8 cellular contexts compared by ENCODE assay signal in the genomic region with DNA sequence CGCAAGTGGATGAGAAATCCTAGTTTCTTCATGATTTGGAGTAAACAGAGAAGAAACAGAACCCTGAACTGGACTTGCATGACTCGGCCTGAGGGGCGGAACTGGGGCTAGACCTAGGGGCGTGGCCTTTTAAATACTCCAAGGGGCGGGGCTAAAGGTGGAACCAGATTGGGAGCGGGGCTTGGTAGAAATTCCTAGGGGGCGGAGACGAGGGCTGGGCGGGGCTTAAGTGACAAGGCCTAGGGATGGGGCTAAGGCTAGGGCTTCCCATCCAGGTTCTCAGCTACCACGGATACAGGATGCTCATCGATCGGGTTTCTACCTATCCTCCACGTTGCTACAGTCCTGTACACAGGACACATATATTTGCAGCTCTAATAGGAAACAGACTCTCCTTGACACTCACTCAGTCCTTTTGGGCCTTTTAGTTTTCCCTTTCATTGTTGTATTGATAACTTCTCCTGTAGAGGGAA. TPM values are rescaled to one million over a fixed set of nuclear protein-coding genes. Genes with fewer than 3 reads are reported as not detected.
DNase-seq lines count a peak whose midpoint lies in the region; ATAC-seq and TF ChIP-seq lines count a peak whose summit lies in the region.

No MANE protein-coding gene starts in this region.

- no peaks in the 10 kb centered on the region for H3K36me3 ChIP-seq in adipocyte (ENCODE audit: control insufficient read depth, insufficient read depth, low read length, severe bottlenecking)
- peaks cover 0 to 8% (median 1%) of the 10 kb centered on the region in 9 donors for H3K36me3 ChIP-seq in heart right ventricle

- peaks cover 9% of the 10 kb centered on the region for H3K4me1 ChIP-seq in adipocyte (ENCODE audit: control insufficient read depth, insufficient read depth, low read length)
- peaks cover 0 to 26% (median 12%) of the 10 kb centered on the region in 9 donors for H3K4me1 ChIP-seq in heart right ventricle

- ATAC-seq in GM21360 (IDR thresholded peaks at IDR 0.05; ENCODE audit: unreplicated experiment) (peak; percentile 52), HG03571 (IDR thresholded peaks at IDR 0.05; ENCODE audit: unreplicated experiment) (peak; percentile 57), heart right ventricle (peak; percentile 89 to 98 (median 95))

- H3K27ac ChIP-seq in heart right ventricle: peak overlapping the region; percentile 92 to 98 (median 96)

- H3K9me3 ChIP-seq in adipocyte (ENCODE audit: control insufficient read depth, low read length) (no peaks in the 10 kb centered on the region), heart right ventricle (peaks cover 0 to 29% (median 0%) of the 10 kb centered on the region in 11 donors)

- TF ChIP-seq CTCF in heart right ventricle (IDR thresholded peaks at IDR 0.05): no peak

- peak overlapping the region; percentile 95 for H3K9ac ChIP-seq in adipocyte (ENCODE audit: low read length)

- 6 to 8% methylated on average over 13 of the region's 13 CpGs for WGBS in heart right ventricle, 2 donors

- intact Hi-C loops in heart right ventricle (cut with DNase I) (loop anchor here in 7 of 10 donors (2.0 to 10.0 kb wide), 11 partner anchors 13 to 487 kb away; a partner anchor contains a TSS), posterior cingulate gyrus (cut with DNase I) (loop anchor here (1.0 to 10.0 kb wide), 2 partner anchors 14 to 485 kb away; a partner anchor contains a TSS)

- peak overlapping the region; percentile 98 for H3K4me3 ChIP-seq in adipocyte (ENCODE audit: low read length)
- H3K4me3 ChIP-seq in heart right ventricle: peak overlapping the region; percentile 59 to 96 (median 82)

- H3K27me3 ChIP-seq in adipocyte (replicated peaks; ENCODE audit: control insufficient read depth, insufficient read depth, low read length) (no peaks in the 10 kb centered on the region), heart right ventricle (no peaks in the 10 kb centered on the region)

- DNase-seq in DMS114 treated with DMSO at 0.1 percent for 48 hours (lab: John Stamatoyannopoulos, UW; ENCODE audit: unreplicated experiment) (peak; percentile 90), NCI-H82 treated with DMSO at 0.1 percent for 48 hours (lab: John Stamatoyannopoulos, UW; ENCODE audit: unreplicated experiment) (peak; percentile 92), adipocyte (ENCODE audit: low read depth) (peak; percentile 97), heart right ventricle (peak; percentile 90 to 95), posterior cingulate gyrus (peak in 8 of 10 donors; percentile 69 to 98 (median 88)), cortex of kidney (lab: John Stamatoyannopoulos, UW) (no peak)

RNA-seq across cellular contexts. Expression of a gene that starts 0.4 kb away (rescaled TPM):
- 1 to 10 TPM; 2.7 to 6.5 (median 4.2) TPM for total RNA-seq in heart right ventricle
- polyA plus RNA-seq in heart right ventricle: under 1 TPM; 0.80 to 0.99 TPM

RNA-seq across cellular contexts. Expression of a gene that starts 14.0 kb away (rescaled TPM):
- total RNA-seq in heart right ventricle: 10 to 100 TPM in 9 of 10 donors, 1 to 10 TPM in 1; 9.8 to 21.2 (median 17.5) TPM
- 10 to 100 TPM; 13.1 to 42.8 TPM for polyA plus RNA-seq in heart right ventricle

RNA-seq across cellular contexts. Expression of a gene that starts 52.8 kb away (rescaled TPM):
- total RNA-seq in heart right ventricle: 1 to 10 TPM; 1.6 to 4.1 (median 3.0) TPM
- 1 to 10 TPM; 2.0 to 6.8 TPM for polyA plus RNA-seq in heart right ventricle

RNA-seq across cellular contexts. Expression of a gene that starts 59.3 kb away (rescaled TPM):
- total RNA-seq in heart right ventricle: not detected
- polyA plus RNA-seq in heart right ventricle: not detected
